ENCODE assay signal across 12 cellular contexts in genomic region chr7:111198255-111198654, GRCh38.
DNase-seq lines count a peak whose midpoint lies in the region; ATAC-seq, FAIRE-seq and TF ChIP-seq lines count a peak whose summit lies in the region.
"Had no signal": no experiment of that assay in that cellular context is flagged by ENCODE, and none has a peak within 500 bp of the region (broad histone marks: within the 10 kb centered on the region; RNA-seq: fewer than 3 reads in every experiment).

No MANE protein-coding gene starts in this region.

- FAIRE-seq in HepG2 (lab: Jason Lieb, UNC) (no peak), urothelium cell line (lab: Jason Lieb, UNC) (peak; percentile 86)
- FAIRE-seq: GM18507 had no signal

- WGBS in HepG2 (ENCODE audit: low lambda C conversion rate): 83% methylated on average over 4 of the region's 4 CpGs
- 97% methylated on average over 4 of the region's 4 CpGs for WGBS in right lobe of liver (ENCODE audit: insufficient coverage, low coverage, low lambda C conversion rate, missing lambda C conversion rate)
- 90% methylated on average over 4 of the region's 4 CpGs for WGBS in right cardiac atrium

- H3K9me3 ChIP-seq in HepG2 (ENCODE audit: low read length) (no peaks in the 10 kb centered on the region), right lobe of liver (no peaks in the 10 kb centered on the region), right cardiac atrium (ENCODE audit: control insufficient read depth, low read length) (no peaks in the 10 kb centered on the region)

- TF ChIP-seq RAD21 in HepG2 (CRISPR knock-in tag; IDR thresholded peaks at IDR 0.05): no peak

- H3K36me3 Mint-ChIP-seq in natural killer cell treated with Interleukin-12 subunit alpha and Interleukin-12 subunit beta and Interleukin-15 and Interleukin-18, amount 100 ng/mL, for 72 hours: peaks cover 11% of the 10 kb centered on the region

- H3K36me3 ChIP-seq in HepG2 (replicated peaks in 1 of 2; ENCODE audit: control insufficient read depth in 1 of 2, insufficient read depth in 2 of 2, low read length in 2 of 2) (no peaks in the 10 kb centered on the region), right lobe of liver (no peaks in the 10 kb centered on the region)
- H3K36me3 ChIP-seq: BLaER1 treated with 17β-estradiol and CSF1 and Interleukin-3, amounts not matched to agents 10 nM and 100 nM had no signal

- no peaks in the 10 kb centered on the region for H3K27me3 Mint-ChIP-seq in natural killer cell treated with Interleukin-12 subunit alpha and Interleukin-12 subunit beta and Interleukin-15 and Interleukin-18, amount 100 ng/mL, for 72 hours

- no peak for TF ChIP-seq POLR2A in HepG2 (IDR thresholded peaks at IDR 0.05; ENCODE audit: insufficient read depth in 1 of 2, low read depth in 2 of 2, low read length in 2 of 2)
- TF ChIP-seq POLR2A in right lobe of liver (IDR thresholded peaks at IDR 0.05): no peak

- no peaks in the 10 kb centered on the region for H3K27me3 ChIP-seq in HepG2 (ENCODE audit: control insufficient read depth in 1 of 2, insufficient read depth in 2 of 2, low read length in 2 of 2)
- no peaks in the 10 kb centered on the region for H3K27me3 ChIP-seq in right lobe of liver
- H3K27me3 ChIP-seq in right cardiac atrium (ENCODE audit: control insufficient read depth, insufficient read depth): no peaks in the 10 kb centered on the region
- H3K27me3 ChIP-seq: BLaER1 treated with 17β-estradiol and CSF1 and Interleukin-3, amounts not matched to agents 10 nM and 100 nM; gastroesophageal sphincter had no signal

- ATAC-seq in HepG2: no peak
- ATAC-seq in right lobe of liver: no peak
- ATAC-seq in SK-N-SH treated with all-trans-retinoic acid at 6 μM for 48 hours: peak; percentile 99
- ATAC-seq in right cardiac atrium: no peak
- ATAC-seq in GM19035 (IDR thresholded peaks at IDR 0.05; ENCODE audit: unreplicated experiment): no peak
- ATAC-seq in natural killer cell treated with Interleukin-12 subunit alpha and Interleukin-12 subunit beta and Interleukin-15 and Interleukin-18, amount 100 ng/mL, for 72 hours: no peak
- ATAC-seq: gastroesophageal sphincter had no signal

- peaks cover 0 to 6% of the 10 kb centered on the region in 2 donors for H3K4me1 Mint-ChIP-seq in natural killer cell treated with Interleukin-12 subunit alpha and Interleukin-12 subunit beta and Interleukin-15 and Interleukin-18, amount 100 ng/mL, for 72 hours (ENCODE audit: low read depth in 2 of 2)

- TF ChIP-seq CTCF in HepG2 (CRISPR knock-in tag; IDR thresholded peaks at IDR 0.05) (no peak), right lobe of liver (IDR thresholded peaks at IDR 0.05) (no peak)

- H2AFZ ChIP-seq in HepG2 (ENCODE audit: low read length): no peak overlapping the region

- in situ Hi-C loops in HepG2 (cut with HindIII; ENCODE audit: extremely low pct_ligation_motif_present, low pct_unique_long_range_greater_than_20kb): no loop called here

- no TSS peak for BruUV-seq in HepG2 (replicated peaks; lab: Mats Ljungman, UMichigan)

- no peaks in the 10 kb centered on the region for H4K20me1 ChIP-seq in HepG2 (ENCODE audit: insufficient read depth, low read length)
- H4K20me1 ChIP-seq: BLaER1 treated with 17β-estradiol and CSF1 and Interleukin-3, amounts not matched to agents 10 nM and 100 nM had no signal

- H3K4me3 ChIP-seq in HepG2 (replicated peaks in 1 of 3; ENCODE audit: insufficient read depth in 1 of 3, low read depth in 2 of 3, low read length in 3 of 3): no peak overlapping the region
- H3K4me3 ChIP-seq in right lobe of liver: no peak overlapping the region
- H3K4me3 ChIP-seq in right cardiac atrium (ENCODE audit: low read length): no peak overlapping the region
- H3K4me3 ChIP-seq: BLaER1 treated with 17β-estradiol and CSF1 and Interleukin-3, amounts not matched to agents 10 nM and 100 nM; gastroesophageal sphincter had no signal

- no peak overlapping the region for H3K27ac ChIP-seq in HepG2 (ENCODE audit: extremely low read length, insufficient read depth, low read length)
- H3K27ac ChIP-seq in right lobe of liver: no peak overlapping the region
- H3K27ac ChIP-seq in right cardiac atrium (ENCODE audit: low read length): no peak overlapping the region
- H3K27ac ChIP-seq: BLaER1 treated with 17β-estradiol and CSF1 and Interleukin-3, amounts not matched to agents 10 nM and 100 nM; gastroesophageal sphincter had no signal

- H3K9me3 Mint-ChIP-seq in natural killer cell treated with Interleukin-12 subunit alpha and Interleukin-12 subunit beta and Interleukin-15 and Interleukin-18, amount 100 ng/mL, for 72 hours: peaks cover 15% of the 10 kb centered on the region

- H3K4me2 ChIP-seq in HepG2 (ENCODE audit: low read depth, low read length): no peak overlapping the region

- H3K79me2 ChIP-seq in HepG2 (ENCODE audit: insufficient read depth, low read length): no peaks in the 10 kb centered on the region

- no peak overlapping the region for H3K9ac ChIP-seq in HepG2 (ENCODE audit: insufficient read depth, low read depth, low read length)
- H3K9ac ChIP-seq: BLaER1 treated with 17β-estradiol and CSF1 and Interleukin-3, amounts not matched to agents 10 nM and 100 nM had no signal

- TF ChIP-seq EP300 in HepG2 (IDR thresholded peaks at IDR 0.05; ENCODE audit: low read depth in 2 of 2, low read length in 2 of 2) (no peak), HepG2 (CRISPR knock-in tag; IDR thresholded peaks at IDR 0.05; ENCODE audit: borderline replicate concordance) (no peak)

- DNase-seq in HepG2 (ENCODE audit: low spot score) (peak; percentile 16), right lobe of liver (no peak), fibroblast of the conjunctiva (ENCODE audit: low read depth) (peak; percentile 99), urothelium cell line (ENCODE audit: low spot score) (peak; percentile 76), right cardiac atrium (no peak)
- no peak for DNase-seq in natural killer cell treated with Interleukin-12 subunit alpha and Interleukin-12 subunit beta and Interleukin-15 and Interleukin-18, amount 100 ng/mL, for 72 hours (ENCODE audit: low spot score)
- DNase-seq: NCI-H1417 treated with DMSO at 0.1 percent for 48 hours had no signal

- POLR2A ChIA-PET in HepG2 (lab: Yijun Ruan, JAX): no interaction called here

- H3K27ac Mint-ChIP-seq in natural killer cell treated with Interleukin-12 subunit alpha and Interleukin-12 subunit beta and Interleukin-15 and Interleukin-18, amount 100 ng/mL, for 72 hours: no peak overlapping the region

- intact Hi-C loops in HepG2 (cut with micrococcal nuclease; ENCODE audit: unreplicated experiment): no loop called here
- intact Hi-C loops in right lobe of liver (cut with DNase I): no loop called here
- intact Hi-C loops in right cardiac atrium (cut with DNase I): no loop called here

- no peak overlapping the region for H3K4me3 Mint-ChIP-seq in natural killer cell treated with Interleukin-12 subunit alpha and Interleukin-12 subunit beta and Interleukin-15 and Interleukin-18, amount 100 ng/mL, for 72 hours

- peaks cover 1% of the 10 kb centered on the region for H3K4me1 ChIP-seq in HepG2 (ENCODE audit: insufficient read depth, low read length)
- H3K4me1 ChIP-seq in right lobe of liver: peaks cover 0 to 2% (median under 1%) of the 10 kb centered on the region in 4 donors
- H3K4me1 ChIP-seq in right cardiac atrium (ENCODE audit: control insufficient read depth, insufficient read depth, low read length): no peaks in the 10 kb centered on the region
- H3K4me1 ChIP-seq: gastroesophageal sphincter had no signal

- CTCF ChIA-PET in HepG2 (lab: Yijun Ruan, JAX; ENCODE audit: low intra/inter-chr PET ratio, low total read pairs): no interaction called here

TF ChIP-seq in HepG2, 621 proteins besides CTCF, POLR2A, EP300 and RAD21 (continues in another document):
- TF ChIP-seq ZBTB42 (CRISPR knock-in tag; IDR thresholded peaks at IDR 0.05) (no peak), ZNF33A (CRISPR knock-in tag; IDR thresholded peaks at IDR 0.05; ENCODE audit: borderline replicate concordance) (no peak), ZNF3 (CRISPR knock-in tag; IDR thresholded peaks at IDR 0.05) (no peak), ZNF615 (CRISPR knock-in tag; IDR thresholded peaks at IDR 0.05; ENCODE audit: borderline replicate concordance) (no peak), TEAD2 (CRISPR knock-in tag; IDR thresholded peaks at IDR 0.05) (no peak), GATA4 (IDR thresholded peaks at IDR 0.05; ENCODE audit: borderline replicate concordance, low read depth) (no peak), ZFP90 (CRISPR knock-in tag; IDR thresholded peaks at IDR 0.05; ENCODE audit: borderline replicate concordance) (no peak)

TF ChIP-seq in SK-N-SH treated with all-trans-retinoic acid at 6 μM for 48 hours, 23 proteins besides CTCF, POLR2A, EP300 and RAD21 (continues in another document):
- TF ChIP-seq ZNF70 (CRISPR knock-in tag; IDR thresholded peaks at IDR 0.05): no peak
- peak; percentile 43; the same call in 1 of the 2 replicates for TF ChIP-seq ZNF8 (CRISPR knock-in tag; IDR thresholded peaks at IDR 0.05)
- TF ChIP-seq PPARA (CRISPR knock-in tag; IDR thresholded peaks at IDR 0.05; ENCODE audit: borderline replicate concordance): no peak
- TF ChIP-seq CREB5 (CRISPR knock-in tag; IDR thresholded peaks at IDR 0.05; ENCODE audit: low read depth): no peak
- no peak; the same call in 1 of the 2 replicates for TF ChIP-seq ZFP3 (CRISPR knock-in tag; IDR thresholded peaks at IDR 0.05)
- no peak for TF ChIP-seq TCF4 (CRISPR knock-in tag; IDR thresholded peaks at IDR 0.05; ENCODE audit: borderline replicate concordance)
- TF ChIP-seq OSR1 (CRISPR knock-in tag; IDR thresholded peaks at IDR 0.05): no peak
- no peak for TF ChIP-seq ZFP30 (CRISPR knock-in tag; IDR thresholded peaks at IDR 0.05)
- TF ChIP-seq ESRRG (CRISPR knock-in tag; IDR thresholded peaks at IDR 0.05): no peak
- TF ChIP-seq TOX (CRISPR knock-in tag; IDR thresholded peaks at IDR 0.05; ENCODE audit: borderline replicate concordance): peak; percentile 57; the same call in 1 of the 2 replicates

Comparison
In these comparisons a context has a peak if more than half of its experiments do, and no peak if none do; other contexts are left out.
1. DNase-seq: peak in HepG2 (single experiment), fibroblast of the conjunctiva (single experiment) and urothelium cell line (single experiment); none in right lobe of liver (0 of 3), right cardiac atrium (0 of 3) and natural killer cell treated with Interleukin-12 subunit alpha and Interleukin-12 subunit beta and Interleukin-15 and Interleukin-18, amount 100 ng/mL, for 72 hours (single experiment).